Comparison of ENCODE assay signal across 1 cellular context in genomic region chr1:177164380-177165068, GRCh38.
TF ChIP-seq lines count a peak whose summit lies in the region.

Gene ASTN1, minus strand, starts transcription at chr1:177164712. Its CDS starts 36 bp downstream, at chr1:177164676.

TF ChIP-seq in H1, 55 proteins besides CTCF, POLR2A, EP300 and RAD21 (continued from another document):
- TF ChIP-seq SAP30 (IDR thresholded peaks at IDR 0.05; ENCODE audit: insufficient read depth, insufficient replicate concordance, low read length) (no peak), TBP (IDR thresholded peaks at IDR 0.05; ENCODE audit: low read depth, low read length) (no peak; the same call in 1 of the 2 replicates), CHD1 (IDR thresholded peaks at IDR 0.05; ENCODE audit: low read depth, low read length) (no peak), FOSL1 (IDR thresholded peaks at IDR 0.05; ENCODE audit: insufficient read depth, low read depth, low read length) (no peak), ATF3 (IDR thresholded peaks at IDR 0.05; ENCODE audit: insufficient read depth, low read depth, low read length) (no peak), PHF8 (conservative IDR thresholded peaks at IDR 0.05; ENCODE audit: low read depth, low read length) (no peak), RBBP5 (IDR thresholded peaks at IDR 0.05; ENCODE audit: borderline replicate concordance, low read depth, low read length) (peak; percentile 78; the same call in 1 of the 2 replicates), RXRA (IDR thresholded peaks at IDR 0.05; ENCODE audit: insufficient read depth, low read depth, low read length) (no peak), MAFK (IDR thresholded peaks at IDR 0.05; ENCODE audit: low read depth, low read length) (no peak), RNF2 (IDR thresholded peaks at IDR 0.05; ENCODE audit: borderline replicate concordance, low read depth, low read length, missing control alignments, poor library complexity, severe bottlenecking) (peak; percentile 69), SIN3A (conservative IDR thresholded peaks at IDR 0.05 in 1 of 2, IDR thresholded peaks at IDR 0.05 in 1 of 2; ENCODE audit: low read depth in 1 of 2, low read length in 2 of 2) (no peak), HDAC6 (IDR thresholded peaks at IDR 0.05; ENCODE audit: low read depth, low read length) (no peak), RFX5 (IDR thresholded peaks at IDR 0.05; ENCODE audit: borderline replicate concordance, low read depth, low read length) (no peak), HDAC2 (IDR thresholded peaks at IDR 0.05; ENCODE audit: borderline replicate concordance in 1 of 2, low read depth in 2 of 2, low read length in 2 of 2) (peak in 1 of 2 experiments; percentile 86; a peak in 1 of 4 replicates), TAF7 (optimal IDR thresholded peaks at IDR 0.05; ENCODE audit: borderline replicate concordance, low read depth, low read length) (no peak), E2F6 (IDR thresholded peaks at IDR 0.05) (no peak), USF2 (IDR thresholded peaks at IDR 0.05; ENCODE audit: low read length) (no peak), CBX5 (IDR thresholded peaks at IDR 0.05; ENCODE audit: low read depth, low read length) (no peak), CBX8 (IDR thresholded peaks at IDR 0.05; ENCODE audit: borderline replicate concordance, low read depth, low read length) (no peak), TAF1 (IDR thresholded peaks at IDR 0.05; ENCODE audit: low read depth, low read length) (no peak), POLR2AphosphoS5 (IDR thresholded peaks at IDR 0.05; ENCODE audit: low read depth, low read length) (no peak), SIRT6 (IDR thresholded peaks at IDR 0.05; ENCODE audit: low read length) (no peak), EGR1 (IDR thresholded peaks at IDR 0.05; ENCODE audit: borderline replicate concordance, low read depth, low read length) (peak; percentile 77; the same call in 1 of the 2 replicates), TEAD4 (IDR thresholded peaks at IDR 0.05; ENCODE audit: low read depth, low read length) (no peak), CHD7 (IDR thresholded peaks at IDR 0.05; ENCODE audit: insufficient replicate concordance, low read length) (no peak), GABPA (IDR thresholded peaks at IDR 0.05; ENCODE audit: borderline replicate concordance, insufficient read depth, low read length) (no peak), CTBP2 (IDR thresholded peaks at IDR 0.05; ENCODE audit: borderline replicate concordance, insufficient read depth, insufficient read length, low read length) (peak; percentile 33), ASH2L (IDR thresholded peaks at IDR 0.05; ENCODE audit: low read length) (peak; percentile 99), YY1 (IDR thresholded peaks at IDR 0.05; ENCODE audit: low read depth, low read length) (no peak)
